Comparison of ENCODE assay signal across 1 cellular context in the genomic region with DNA sequence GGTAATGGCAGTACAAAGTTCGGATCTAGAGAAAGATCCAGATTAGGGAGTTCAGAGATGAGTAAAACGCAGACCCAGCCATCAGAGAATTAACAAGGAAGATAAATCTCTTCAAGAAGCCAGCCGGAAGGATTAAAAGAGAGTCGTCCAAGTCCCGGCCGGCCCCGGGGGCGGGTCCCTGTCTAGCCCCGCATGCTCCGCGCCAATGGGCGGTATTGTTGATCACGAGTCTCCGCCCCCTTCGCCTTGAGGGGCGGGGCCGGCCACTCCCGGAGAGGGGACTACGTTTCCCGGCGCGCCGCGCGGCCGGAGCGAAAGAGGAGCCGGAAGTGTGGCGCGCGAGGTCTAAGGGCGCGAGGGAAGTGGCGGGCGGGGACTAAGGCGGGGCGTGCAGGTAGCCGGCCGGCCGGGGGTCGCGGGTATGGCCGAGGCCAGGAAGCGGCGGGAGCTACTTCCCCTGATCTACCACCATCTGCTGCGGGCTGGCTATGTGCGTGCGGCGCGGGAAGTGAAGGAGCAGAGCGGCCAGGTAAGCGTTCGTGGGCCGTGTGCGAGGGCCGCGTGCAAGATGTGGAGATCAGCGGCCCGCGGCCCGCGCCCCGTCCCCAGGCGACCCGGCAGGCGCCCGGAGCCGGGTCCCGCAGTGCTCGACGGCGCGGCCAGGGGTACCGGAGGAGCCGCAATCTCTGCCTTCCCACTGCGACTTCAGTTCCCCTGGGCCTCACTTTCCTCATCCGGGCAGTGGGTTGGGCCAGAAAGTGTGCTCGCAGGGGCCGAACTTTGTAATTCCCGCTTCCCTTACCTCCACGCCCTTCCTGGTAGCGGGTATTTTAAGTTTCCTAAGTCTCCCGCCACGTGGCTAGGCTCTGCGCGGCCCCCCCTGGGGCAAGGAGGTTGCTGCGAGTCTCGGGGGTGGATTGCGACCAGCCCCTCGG.
TF ChIP-seq lines count a peak whose summit lies in the region.

A gene with protein sequence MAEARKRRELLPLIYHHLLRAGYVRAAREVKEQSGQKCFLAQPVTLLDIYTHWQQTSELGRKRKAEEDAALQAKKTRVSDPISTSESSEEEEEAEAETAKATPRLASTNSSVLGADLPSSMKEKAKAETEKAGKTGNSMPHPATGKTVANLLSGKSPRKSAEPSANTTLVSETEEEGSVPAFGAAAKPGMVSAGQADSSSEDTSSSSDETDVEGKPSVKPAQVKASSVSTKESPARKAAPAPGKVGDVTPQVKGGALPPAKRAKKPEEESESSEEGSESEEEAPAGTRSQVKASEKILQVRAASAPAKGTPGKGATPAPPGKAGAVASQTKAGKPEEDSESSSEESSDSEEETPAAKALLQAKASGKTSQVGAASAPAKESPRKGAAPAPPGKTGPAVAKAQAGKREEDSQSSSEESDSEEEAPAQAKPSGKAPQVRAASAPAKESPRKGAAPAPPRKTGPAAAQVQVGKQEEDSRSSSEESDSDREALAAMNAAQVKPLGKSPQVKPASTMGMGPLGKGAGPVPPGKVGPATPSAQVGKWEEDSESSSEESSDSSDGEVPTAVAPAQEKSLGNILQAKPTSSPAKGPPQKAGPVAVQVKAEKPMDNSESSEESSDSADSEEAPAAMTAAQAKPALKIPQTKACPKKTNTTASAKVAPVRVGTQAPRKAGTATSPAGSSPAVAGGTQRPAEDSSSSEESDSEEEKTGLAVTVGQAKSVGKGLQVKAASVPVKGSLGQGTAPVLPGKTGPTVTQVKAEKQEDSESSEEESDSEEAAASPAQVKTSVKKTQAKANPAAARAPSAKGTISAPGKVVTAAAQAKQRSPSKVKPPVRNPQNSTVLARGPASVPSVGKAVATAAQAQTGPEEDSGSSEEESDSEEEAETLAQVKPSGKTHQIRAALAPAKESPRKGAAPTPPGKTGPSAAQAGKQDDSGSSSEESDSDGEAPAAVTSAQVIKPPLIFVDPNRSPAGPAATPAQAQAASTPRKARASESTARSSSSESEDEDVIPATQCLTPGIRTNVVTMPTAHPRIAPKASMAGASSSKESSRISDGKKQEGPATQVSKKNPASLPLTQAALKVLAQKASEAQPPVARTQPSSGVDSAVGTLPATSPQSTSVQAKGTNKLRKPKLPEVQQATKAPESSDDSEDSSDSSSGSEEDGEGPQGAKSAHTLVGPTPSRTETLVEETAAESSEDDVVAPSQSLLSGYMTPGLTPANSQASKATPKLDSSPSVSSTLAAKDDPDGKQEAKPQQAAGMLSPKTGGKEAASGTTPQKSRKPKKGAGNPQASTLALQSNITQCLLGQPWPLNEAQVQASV (N-terminal part only) (plus strand): TSS at position 372 of the 935 bp plus-strand sequence. CDS start 50 bp downstream, at position 422.

TF ChIP-seq in endothelial cell of umbilical vein, 7 proteins besides CTCF, POLR2A, EP300 and RAD21:
- no peak for TF ChIP-seq EZH2 (IDR thresholded peaks at IDR 0.05; ENCODE audit: borderline replicate concordance, low read depth, low read length, severe bottlenecking)
- TF ChIP-seq JUN (IDR thresholded peaks at IDR 0.05; ENCODE audit: borderline replicate concordance, insufficient read depth, insufficient read length, low read depth) = no peak
- TF ChIP-seq, protein P1, sequence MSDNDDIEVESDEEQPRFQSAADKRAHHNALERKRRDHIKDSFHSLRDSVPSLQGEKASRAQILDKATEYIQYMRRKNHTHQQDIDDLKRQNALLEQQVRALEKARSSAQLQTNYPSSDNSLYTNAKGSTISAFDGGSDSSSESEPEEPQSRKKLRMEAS (IDR thresholded peaks at IDR 0.05; ENCODE audit: insufficient read depth, insufficient read length) = peak; percentile 62
- TF ChIP-seq POLR2AphosphoS5 (IDR thresholded peaks at IDR 0.05; ENCODE audit: insufficient read depth, low read depth, low read length) = peak; percentile 59
- no peak for TF ChIP-seq MYC (IDR thresholded peaks at IDR 0.05; ENCODE audit: low read depth, low read length)
- TF ChIP-seq FOS (IDR thresholded peaks at IDR 0.05; ENCODE audit: borderline replicate concordance, insufficient read depth, low read length) = no peak
- no peak for TF ChIP-seq GATA2 (IDR thresholded peaks at IDR 0.05; ENCODE audit: insufficient read depth, insufficient read length, low read depth, low read length)
TF ChIP-seq in endothelial cell of umbilical vein: peak in this region for 2.
